In the genomic region with DNA sequence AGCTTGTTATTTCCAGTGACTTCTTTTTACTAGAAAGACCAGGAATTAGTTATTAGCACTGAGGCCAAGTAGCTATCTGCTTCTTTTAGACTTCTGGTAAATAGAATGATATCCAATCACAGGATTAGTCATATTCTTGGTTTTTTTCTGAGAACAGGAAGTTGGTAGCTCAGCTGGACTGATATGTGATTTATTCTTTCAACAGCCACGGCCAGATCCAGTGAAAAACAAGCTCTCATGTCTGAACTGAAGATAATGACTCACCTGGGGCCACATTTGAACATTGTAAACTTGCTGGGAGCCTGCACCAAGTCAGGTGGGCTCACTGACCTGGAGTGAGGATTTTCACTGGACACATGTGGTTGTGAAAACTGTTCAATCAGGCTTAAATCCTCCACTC, we compare ENCODE assay signal across 9 cellular contexts. TPM values are rescaled to one million over a fixed set of nuclear protein-coding genes. Genes with fewer than 3 reads are reported as not detected.
DNase-seq lines count a peak whose midpoint lies in the region; ATAC-seq, FAIRE-seq and TF ChIP-seq lines count a peak whose summit lies in the region.
"Had no signal": no experiment of that assay in that cellular context is flagged by ENCODE, and none has a peak within 500 bp of the region (broad histone marks: within the 10 kb centered on the region; RNA-seq: fewer than 3 reads in every experiment).

No MANE protein-coding gene starts in this region.

- H3K4me1 ChIP-seq in skeletal muscle satellite cell (ENCODE audit: control insufficient read depth, insufficient read depth, low read length) (peaks cover 31% of the 10 kb centered on the region), esophagus muscularis mucosa (peaks cover 26 to 48% (median 34%) of the 10 kb centered on the region in 4 donors)

- peak overlapping the region; percentile 57 for H3K4me2 ChIP-seq in skeletal muscle satellite cell (ENCODE audit: low read length)

- FAIRE-seq in bronchial epithelial cell (lab: Jason Lieb, UNC) = no peak

- intact Hi-C loops in activated CD4-positive, alpha-beta T cell treated with anti-CD3 and anti-CD28 coated beads, Interleukin-2, amount 10 ng/mL, durations not matched to agents 24 days and 14 days (cut with micrococcal nuclease) = loop anchor here (5.0 kb wide), 1 partner anchor 270 kb away; no protein-coding TSS in a partner anchor
- intact Hi-C loops in esophagus muscularis mucosa (cut with DNase I) = no loop called here

- no peak overlapping the region for H3K4me3 ChIP-seq in bronchial epithelial cell (ENCODE audit: low read depth, low read length)
- no peak overlapping the region for H3K4me3 ChIP-seq in skeletal muscle satellite cell (ENCODE audit: low read length)
- H3K4me3 ChIP-seq in esophagus muscularis mucosa = no peak overlapping the region

- TF ChIP-seq POLR2A in esophagus muscularis mucosa (IDR thresholded peaks at IDR 0.05; ENCODE audit: low read depth) = no peak

- TF ChIP-seq CTCF in bronchial epithelial cell (IDR thresholded peaks at IDR 0.05; ENCODE audit: insufficient read depth, low read length, severe bottlenecking) (no peak), esophagus muscularis mucosa (IDR thresholded peaks at IDR 0.05) (no peak)

- H3K27me3 Mint-ChIP-seq in activated CD4-positive, alpha-beta T cell treated with anti-CD3 and anti-CD28 coated beads, Interleukin-2, amount 10 ng/mL, durations not matched to agents 24 days and 14 days = no peaks in the 10 kb centered on the region

- peak overlapping the region; percentile 6 for H3K9ac ChIP-seq in skeletal muscle satellite cell (ENCODE audit: low read depth, low read length)

- ATAC-seq in HG03442 (IDR thresholded peaks at IDR 0.05; ENCODE audit: unreplicated experiment) = peak; percentile 67

- H3K27ac Mint-ChIP-seq in activated CD4-positive, alpha-beta T cell treated with anti-CD3 and anti-CD28 coated beads, Interleukin-2, amount 10 ng/mL, durations not matched to agents 24 days and 14 days = peak overlapping the region; percentile 63
- H3K27ac Mint-ChIP-seq: B cell had no signal

- peak overlapping the region in 2 of 4 donors; percentile 5 to 33 for H3K27ac ChIP-seq in esophagus muscularis mucosa (replicated peaks in 1 of 4)

- peak overlapping the region; percentile 14 for H3K4me3 Mint-ChIP-seq in activated CD4-positive, alpha-beta T cell treated with anti-CD3 and anti-CD28 coated beads, Interleukin-2, amount 10 ng/mL, durations not matched to agents 24 days and 14 days
- H3K4me3 Mint-ChIP-seq: B cell had no signal

- H3K36me3 ChIP-seq in bronchial epithelial cell (ENCODE audit: control insufficient read depth, insufficient read depth, low read length) (no peaks in the 10 kb centered on the region), skeletal muscle satellite cell (ENCODE audit: insufficient read depth, low read length) (no peaks in the 10 kb centered on the region), esophagus muscularis mucosa (peaks cover 0 to 4% (median 0%) of the 10 kb centered on the region in 4 donors)

- H3K27me3 ChIP-seq in bronchial epithelial cell (ENCODE audit: control insufficient read depth, insufficient read depth, low read length) (no peaks in the 10 kb centered on the region), skeletal muscle satellite cell (ENCODE audit: control insufficient read depth, insufficient read depth, low read length) (no peaks in the 10 kb centered on the region), esophagus muscularis mucosa (no peaks in the 10 kb centered on the region)

- H3K9me3 Mint-ChIP-seq in activated CD4-positive, alpha-beta T cell treated with anti-CD3 and anti-CD28 coated beads, Interleukin-2, amount 10 ng/mL, durations not matched to agents 24 days and 14 days = peaks cover 17% of the 10 kb centered on the region

- no peaks in the 10 kb centered on the region for H3K36me3 Mint-ChIP-seq in activated CD4-positive, alpha-beta T cell treated with anti-CD3 and anti-CD28 coated beads, Interleukin-2, amount 10 ng/mL, durations not matched to agents 24 days and 14 days (ENCODE audit: low read depth)

- 31% methylated on average over 1 of the region's 1 CpG for WGBS in esophagus muscularis mucosa

- peak; percentile 58 for DNase-seq in activated CD4-positive, alpha-beta T cell treated with anti-CD3 and anti-CD28 coated beads, Interleukin-2, amount 10 ng/mL, durations not matched to agents 24 days and 14 days
- no peak for DNase-seq in activated CD4-positive, alpha-beta T cell treated with anti-CD3 and anti-CD28 coated beads, Interleukin-2, amount 50 U/mL, for 48 hours
- peak; percentile 93 for DNase-seq in bronchial epithelial cell (ENCODE audit: low read depth)
- no peak for DNase-seq in esophagus muscularis mucosa (ENCODE audit: extremely low spot score)
- DNase-seq in SIG-M5 (lab: John Stamatoyannopoulos, UW) = no peak
- DNase-seq in activated gamma-delta T cell (lab: John Stamatoyannopoulos, UW) = no peak

- no peaks in the 10 kb centered on the region for H3K9me3 ChIP-seq in skeletal muscle satellite cell (replicated peaks; ENCODE audit: low read length)
- no peaks in the 10 kb centered on the region for H3K9me3 ChIP-seq in esophagus muscularis mucosa

- no peak for TF ChIP-seq EP300 in esophagus muscularis mucosa (IDR thresholded peaks at IDR 0.05)

- peaks cover 20% of the 10 kb centered on the region for H3K4me1 Mint-ChIP-seq in activated CD4-positive, alpha-beta T cell treated with anti-CD3 and anti-CD28 coated beads, Interleukin-2, amount 10 ng/mL, durations not matched to agents 24 days and 14 days
- H3K4me1 Mint-ChIP-seq: B cell had no signal

RNA-seq across cellular contexts. Expression of a gene that starts 48.6 kb away (rescaled TPM):
- total RNA-seq in activated CD4-positive, alpha-beta T cell treated with anti-CD3 and anti-CD28 coated beads, Interleukin-2, amount 10 ng/mL, durations not matched to agents 24 days and 14 days = 0.28 and 0.54 TPM in 2 replicates
- total RNA-seq in bronchial epithelial cell = 0.26 and 2.1 TPM in 2 replicates
- 143 and 180 TPM in 2 replicates for total RNA-seq in skeletal muscle satellite cell (2012; rRNA removed)
- 100 to 1,000 TPM in 3 of 4 donors, 10 to 100 TPM in 1; 95.2 to 181 (median 114) TPM for total RNA-seq in esophagus muscularis mucosa
- total RNA-seq: B cell had no signal

Comparison
In these comparisons a context has a peak if more than half of its experiments do, and no peak if none do; other contexts are left out.
1. DNase-seq: peak in activated CD4-positive, alpha-beta T cell treated with anti-CD3 and anti-CD28 coated beads, Interleukin-2, amount 10 ng/mL, durations not matched to agents 24 days and 14 days (single experiment) and bronchial epithelial cell (single experiment); none in activated CD4-positive, alpha-beta T cell treated with anti-CD3 and anti-CD28 coated beads, Interleukin-2, amount 50 U/mL, for 48 hours (0 of 2), esophagus muscularis mucosa (single experiment), SIG-M5 (single experiment) and activated gamma-delta T cell (single experiment).
2. RNA of a gene that starts 48.6 kb away (total RNA-seq): 95.2 to 181 TPM in esophagus muscularis mucosa; 0.26 to 2.1 TPM in bronchial epithelial cell and 0.28 to 0.54 TPM in activated CD4-positive, alpha-beta T cell treated with anti-CD3 and anti-CD28 coated beads, Interleukin-2, amount 10 ng/mL, durations not matched to agents 24 days and 14 days; every median in the first group is over 10 times any median in the second.